28 cellular contexts compared by ENCODE assay signal in genomic region chr20:63342561-63343459, GRCh38. TPM values are rescaled to one million over a fixed set of nuclear protein-coding genes. Genes with fewer than 3 reads are reported as not detected.
DNase-seq lines count a peak whose midpoint lies in the region; ATAC-seq and TF ChIP-seq lines count a peak whose summit lies in the region.
"Had no signal": no experiment of that assay in that cellular context is flagged by ENCODE, and none has a peak within 500 bp of the region (broad histone marks: within the 10 kb centered on the region; RNA-seq: fewer than 3 reads in every experiment).

No MANE protein-coding gene starts in this region.

- peaks cover 0 to 56% (median 0%) of the 10 kb centered on the region in 7 donors for H3K27me3 ChIP-seq in spleen (replicated peaks in 1 of 7)
- H3K27me3 ChIP-seq: body of pancreas had no signal

- no peak overlapping the region for H3K4me3 ChIP-seq in spleen
- H3K4me3 ChIP-seq: body of pancreas, smooth muscle cell, suprapubic skin had no signal

- H3K4me1 ChIP-seq in spleen: peaks cover 11 to 35% (median 23%) of the 10 kb centered on the region in 6 donors
- H3K4me1 ChIP-seq: body of pancreas had no signal

- 91 to 94% (median 92%) methylated on average over 49 to 59 of the region's 59 CpGs for WGBS in spleen, 5 donors

- H3K27ac ChIP-seq in spleen: no peak overlapping the region
- H3K27ac ChIP-seq: body of pancreas, suprapubic skin had no signal

- TF ChIP-seq CTCF in spleen (IDR thresholded peaks at IDR 0.05 in 8 of 11, conservative IDR thresholded peaks at IDR 0.05 in 3 of 11): no peak

- ATAC-seq in HG02870 (IDR thresholded peaks at IDR 0.05; ENCODE audit: unreplicated experiment): no peak
- ATAC-seq: activated CD8-positive, alpha-beta T cell treated with anti-CD3 and anti-CD28 coated beads, Interleukin-2, amount 10 ng/mL, durations not matched to agents 7 days and 5 days; activated naive CD8-positive, alpha-beta T cell treated with anti-CD3 and anti-CD28 coated beads, Interleukin-2, amount 50 U/mL, for 24 hours; body of pancreas; stimulated activated effector memory CD8-positive, alpha-beta T cell treated with anti-CD3 and anti-CD28 coated beads, Interleukin-12 subunit alpha, Interleukin-12 subunit beta, amount 100 ng/mL, for 72 hours; T-cell had no signal

- H3K36me3 ChIP-seq in spleen: no peaks in the 10 kb centered on the region
- H3K36me3 ChIP-seq: suprapubic skin had no signal

- no peak for TF ChIP-seq POLR2A in spleen (IDR thresholded peaks at IDR 0.05)

- DNase-seq in NCI-H748 (lab: John Stamatoyannopoulos, UW; ENCODE audit: unreplicated experiment): peak; percentile 9
- DNase-seq in NCI-H748 treated with DMSO at 0.1 percent for 48 hours (lab: John Stamatoyannopoulos, UW): no peak
- peak; percentile 13 for DNase-seq in NCI-H1105 (lab: John Stamatoyannopoulos, UW)
- peak; percentile 79 for DNase-seq in cerebellar cortex (ENCODE audit: low spot score)
- DNase-seq in spleen: peak; percentile 55
- no peak for DNase-seq in activated CD4-positive, alpha-beta T cell treated with anti-CD3 and anti-CD28 coated beads, Interleukin-2, amount 50 U/mL, for 4 hours
- no peak for DNase-seq in T1000 (lab: John Stamatoyannopoulos, UW)
- DNase-seq: activated CD4-positive, CD25-positive, alpha-beta regulatory T cell treated with anti-CD3 and anti-CD28 coated beads, Interleukin-2, amount 50 U/mL, for 72 hours; activated CD8-positive, alpha-beta T cell treated with anti-CD3 and anti-CD28 coated beads, Interleukin-2, amount 10 ng/mL, durations not matched to agents 7 days and 5 days; activated gamma-delta T cell; activated naive CD8-positive, alpha-beta T cell treated with anti-CD3 and anti-CD28 coated beads, Interleukin-2, amount 50 U/mL, for 24 hours; body of pancreas; Caco-2; EL; glutamatergic neuron; IMR-90; mesendoderm; NCI-H1436; occipital lobe; stimulated activated CD4-positive, alpha-beta T cell treated with anti-CD3 and anti-CD28 coated beads, Interleukin-2, amount 100 ng/mL, for 48 hours; T-cell had no signal

- H3K9me3 ChIP-seq in spleen: no peaks in the 10 kb centered on the region
- H3K9me3 ChIP-seq: body of pancreas, Caco-2, suprapubic skin had no signal

- intact Hi-C loops in spleen (cut with DNase I; ENCODE audit: low total_unique reads): no loop called here

RNA-seq across cellular contexts. Expression of gene CHRNA4, which starts 18.3 kb away (rescaled TPM):
- total RNA-seq in spleen: 10 to 100 TPM in 1 of 7 donors, 1 to 10 TPM in 4, under 1 TPM in 2; 0.74 to 13.8 (median 1.7) TPM
- polyA plus RNA-seq in spleen: under 1 TPM in 2 of 3 donors, not detected in 1; 0.15 to 0.86 TPM
- total RNA-seq: activated CD8-positive, alpha-beta T cell treated with anti-CD3 and anti-CD28 coated beads, Interleukin-2, amount 10 ng/mL, durations not matched to agents 7 days and 5 days; body of pancreas; IMR-90; renal cortical epithelial cell; smooth muscle cell; suprapubic skin; T-cell; ureter had no signal
- polyA plus RNA-seq: BJ, IMR-90 had no signal

RNA-seq across cellular contexts. Expression of gene COL20A1, which starts 49.8 kb away (rescaled TPM):
- total RNA-seq in spleen: 1 to 10 TPM in 2 of 7 donors, under 1 TPM in 3, not detected in 2; 0.23 to 2.1 (median 0.77) TPM
- polyA plus RNA-seq in spleen: under 1 TPM; 0.12 to 0.77 (median 0.43) TPM
- total RNA-seq: activated CD8-positive, alpha-beta T cell treated with anti-CD3 and anti-CD28 coated beads, Interleukin-2, amount 10 ng/mL, durations not matched to agents 7 days and 5 days; body of pancreas; IMR-90; renal cortical epithelial cell; suprapubic skin; ureter had no signal
- polyA plus RNA-seq: BJ, IMR-90 had no signal

Comparison
In these comparisons a context has a peak if more than half of its experiments do, and no peak if none do; other contexts are left out.
1. DNase-seq: peak in NCI-H748 (single experiment), NCI-H1105 (single experiment), cerebellar cortex (single experiment) and spleen (single experiment); none in NCI-H748 treated with DMSO at 0.1 percent for 48 hours (single experiment), activated CD4-positive, alpha-beta T cell treated with anti-CD3 and anti-CD28 coated beads, Interleukin-2, amount 50 U/mL, for 4 hours (0 of 2) and T1000 (single experiment).